ENCODE assay signal across 19 cellular contexts in the genomic region with DNA sequence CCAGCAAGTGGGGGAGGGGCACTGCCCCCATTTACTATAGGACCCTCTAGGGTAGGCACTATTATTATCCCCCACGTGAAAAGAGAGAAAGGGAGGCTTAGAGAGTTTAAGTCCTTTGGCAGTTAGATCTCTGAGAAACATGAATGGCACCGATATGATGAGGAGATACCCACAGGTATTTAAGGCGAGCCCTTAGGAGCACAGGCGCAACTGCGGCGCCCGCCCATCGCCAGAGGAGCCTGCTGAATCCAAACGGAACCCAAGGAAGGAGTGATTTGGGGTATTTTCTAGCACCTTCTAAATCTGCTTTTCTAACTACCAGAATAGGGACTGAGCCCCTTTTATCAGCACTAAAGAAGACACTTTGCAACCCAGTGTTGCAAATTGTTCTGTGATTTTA. TPM values are rescaled to one million over a fixed set of nuclear protein-coding genes. Genes with fewer than 3 reads are reported as not detected.
"Had no signal": no experiment of that assay in that cellular context is flagged by ENCODE, and none has a peak within 500 bp of the region (broad histone marks: within the 10 kb centered on the region; RNA-seq: fewer than 3 reads in every experiment).

No MANE protein-coding gene starts in this region.

RNA-seq across cellular contexts. Expression of gene CFC1, which starts 0.6 kb away (rescaled TPM):
- total RNA-seq: activated CD4-positive, alpha-beta memory T cell treated with anti-CD3 and anti-CD28 coated beads, Interleukin-2, amount 10 ng/mL, durations not matched to agents 7 days and 5 days; activated CD4-positive, alpha-beta T cell treated with anti-CD3 and anti-CD28 coated beads for 36 hours; activated CD4-positive, alpha-beta T cell treated with anti-CD3 and anti-CD28 coated beads, Interleukin-2, amount 10 ng/mL, durations not matched to agents 7 days and 5 days; activated CD8-positive, alpha-beta memory T cell treated with anti-CD3 and anti-CD28 coated beads, Interleukin-2, amount 10 ng/mL, durations not matched to agents 7 days and 5 days; activated CD8-positive, alpha-beta T cell treated with anti-CD3 and anti-CD28 coated beads, Interleukin-2, amount 10 ng/mL, durations not matched to agents 7 days and 5 days; activated naive CD4-positive, alpha-beta T cell treated with anti-CD3 and anti-CD28 coated beads for 36 hours; activated naive CD4-positive, alpha-beta T cell treated with anti-CD3 and anti-CD28 coated beads, Interleukin-2, amount 50 U/mL, for 72 hours; activated naive CD8-positive, alpha-beta T cell treated with anti-CD3 and anti-CD28 coated beads for 36 hours; activated T-helper 2 cell treated with anti-CD3 and anti-CD28 coated beads, Interferon-gamma antibody, Interleukin-2, Interleukin-4, amounts not matched to agents 10 μg/mL and 5 μg/mL and 100 μg/mL, durations not matched to agents 14 hours and 24 hours and 36 hours; aorta; astrocyte; breast epithelium; cardiac septum; T-cell; T-helper 1 cell treated with Interleukin-12 subunit alpha and Interleukin-12 subunit beta and Interleukin-4 antibody, amounts not matched to agents 30 ng/mL and 1 ng/mL, for 36 hours; T-helper 17 cell; T-helper 2 cell treated with Interferon-gamma antibody and Interleukin-4, amounts not matched to agents 100 ng/mL and 5 ng/mL, for 36 hours; WTC11 had no signal
- polyA plus RNA-seq: aorta had no signal

RNA-seq across cellular contexts. Expression of gene POTEJ, which starts 11.3 kb away (rescaled TPM):
- total RNA-seq: activated CD4-positive, alpha-beta memory T cell treated with anti-CD3 and anti-CD28 coated beads, Interleukin-2, amount 10 ng/mL, durations not matched to agents 7 days and 5 days; activated CD4-positive, alpha-beta T cell treated with anti-CD3 and anti-CD28 coated beads for 36 hours; activated CD4-positive, alpha-beta T cell treated with anti-CD3 and anti-CD28 coated beads, Interleukin-2, amount 10 ng/mL, durations not matched to agents 7 days and 5 days; activated CD8-positive, alpha-beta memory T cell treated with anti-CD3 and anti-CD28 coated beads, Interleukin-2, amount 10 ng/mL, durations not matched to agents 7 days and 5 days; activated CD8-positive, alpha-beta T cell treated with anti-CD3 and anti-CD28 coated beads, Interleukin-2, amount 10 ng/mL, durations not matched to agents 7 days and 5 days; activated naive CD4-positive, alpha-beta T cell treated with anti-CD3 and anti-CD28 coated beads for 36 hours; activated naive CD4-positive, alpha-beta T cell treated with anti-CD3 and anti-CD28 coated beads, Interleukin-2, amount 50 U/mL, for 72 hours; activated naive CD8-positive, alpha-beta T cell treated with anti-CD3 and anti-CD28 coated beads for 36 hours; activated T-helper 2 cell treated with anti-CD3 and anti-CD28 coated beads, Interferon-gamma antibody, Interleukin-2, Interleukin-4, amounts not matched to agents 10 μg/mL and 5 μg/mL and 100 μg/mL, durations not matched to agents 14 hours and 24 hours and 36 hours; adrenal gland; aorta; astrocyte; breast epithelium; cardiac septum; T-cell; T-helper 1 cell treated with Interleukin-12 subunit alpha and Interleukin-12 subunit beta and Interleukin-4 antibody, amounts not matched to agents 30 ng/mL and 1 ng/mL, for 36 hours; T-helper 17 cell; T-helper 2 cell treated with Interferon-gamma antibody and Interleukin-4, amounts not matched to agents 100 ng/mL and 5 ng/mL, for 36 hours; WTC11 had no signal
- polyA plus RNA-seq: adrenal gland, aorta had no signal
